In genomic region chr16:50360033-50360778, GRCh38 we compare ENCODE assay signal across 13 cellular contexts. TPM values are rescaled to one million over a fixed set of nuclear protein-coding genes. Genes with fewer than 3 reads are reported as not detected.
DNase-seq lines count a peak whose midpoint lies in the region; ATAC-seq, FAIRE-seq and TF ChIP-seq lines count a peak whose summit lies in the region.
"Had no signal": no experiment of that assay in that cellular context is flagged by ENCODE, and none has a peak within 500 bp of the region (broad histone marks: within the 10 kb centered on the region; RNA-seq: fewer than 3 reads in every experiment).

No MANE protein-coding gene starts in this region.

- TF ChIP-seq POLR2A in suprapubic skin (IDR thresholded peaks at IDR 0.05) = no peak

- peaks cover 35% of the 10 kb centered on the region for H3K4me1 ChIP-seq in endocrine pancreas (ENCODE audit: control insufficient read depth, insufficient read depth, low read length)
- H3K4me1 ChIP-seq in suprapubic skin = peaks cover 12% of the 10 kb centered on the region
- H3K4me1 ChIP-seq: parathyroid adenoma had no signal

- H3K36me3 ChIP-seq in BJ (ENCODE audit: control insufficient read depth, insufficient read depth, low read length) (peaks cover 8% of the 10 kb centered on the region), endocrine pancreas (ENCODE audit: control insufficient read depth, insufficient read depth, low read length) (no peaks in the 10 kb centered on the region), suprapubic skin (peaks cover 46% of the 10 kb centered on the region)

- H3K36me3 Mint-ChIP-seq in nephron (ENCODE audit: low read depth) (peaks cover 53% of the 10 kb centered on the region), CD14-positive monocyte (peaks cover 63 to 74% of the 10 kb centered on the region in 2 donors)

- TF ChIP-seq EP300 in suprapubic skin (IDR thresholded peaks at IDR 0.05) = no peak

- no peaks in the 10 kb centered on the region for H3K27me3 ChIP-seq in BJ (ENCODE audit: control insufficient read depth, insufficient read depth, low read length)
- no peaks in the 10 kb centered on the region for H3K27me3 ChIP-seq in endocrine pancreas (ENCODE audit: control insufficient read depth, insufficient read depth, low read length)
- H3K27me3 ChIP-seq in suprapubic skin = no peaks in the 10 kb centered on the region

- TF ChIP-seq CTCF in BJ (IDR thresholded peaks at IDR 0.05; ENCODE audit: insufficient read depth, low read depth, low read length) (no peak), nephron (IDR thresholded peaks at IDR 0.05; ENCODE audit: unreplicated experiment in 3 of 3) (no peak), CD14-positive monocyte (IDR thresholded peaks at IDR 0.05) (no peak), suprapubic skin (IDR thresholded peaks at IDR 0.05) (no peak)

- H3K27ac Mint-ChIP-seq in nephron (peak overlapping the region in 2 of 3 experiments; percentile 5 to 34), CD14-positive monocyte (peak overlapping the region in 1 of 7 donors; percentile 55)
- H3K27ac Mint-ChIP-seq: activated B cell treated with CpG ODN at 0.5 μM for 24 hours had no signal

- H3K9me3 Mint-ChIP-seq in nephron = no peaks in the 10 kb centered on the region
- H3K9me3 Mint-ChIP-seq in CD14-positive monocyte = no peaks in the 10 kb centered on the region
- H3K9me3 Mint-ChIP-seq: activated B cell treated with CpG ODN at 0.5 μM for 24 hours; activated naive CD4-positive, alpha-beta T cell treated with anti-CD3 and anti-CD28 coated beads, Interleukin-2, amount 50 U/mL, for 24 hours had no signal

- no peaks in the 10 kb centered on the region for H3K27me3 Mint-ChIP-seq in nephron (ENCODE audit: low read depth)
- H3K27me3 Mint-ChIP-seq in CD14-positive monocyte (ENCODE audit: low read depth in 3 of 3) = no peaks in the 10 kb centered on the region
- H3K27me3 Mint-ChIP-seq: activated B cell treated with CpG ODN at 0.5 μM for 24 hours; activated naive CD4-positive, alpha-beta T cell treated with anti-CD3 and anti-CD28 coated beads, Interleukin-2, amount 50 U/mL, for 24 hours had no signal

- H3K4me3 ChIP-seq in BJ (ENCODE audit: low read depth, low read length) (no peak overlapping the region), endocrine pancreas (ENCODE audit: control insufficient read depth, insufficient read depth, low read length) (peak overlapping the region; percentile 37), suprapubic skin (no peak overlapping the region)

- FAIRE-seq in GM19239 (lab: Jason Lieb, UNC) = no peak
- FAIRE-seq: kidney had no signal

- peak; percentile 35 for DNase-seq in BJ (ENCODE audit: low read depth)
- peak; percentile 68 to 76 for DNase-seq in NCI-H526 (lab: John Stamatoyannopoulos, UW)
- no peak for DNase-seq in GM19239 (ENCODE audit: insufficient read length, low spot score)
- DNase-seq in CD14-positive monocyte (ENCODE audit: low spot score) = no peak
- DNase-seq in suprapubic skin (ENCODE audit: low spot score in 2 of 2) = no peak
- DNase-seq: activated B cell treated with CpG ODN at 0.5 μM for 24 hours, kidney had no signal

- H3K9me3 ChIP-seq in endocrine pancreas (ENCODE audit: control insufficient read depth, low read length) = no peaks in the 10 kb centered on the region
- no peaks in the 10 kb centered on the region for H3K9me3 ChIP-seq in suprapubic skin

- H3K4me3 Mint-ChIP-seq in nephron (no peak overlapping the region), CD14-positive monocyte (no peak overlapping the region)
- H3K4me3 Mint-ChIP-seq: activated B cell treated with CpG ODN at 0.5 μM for 24 hours; activated naive CD4-positive, alpha-beta T cell treated with anti-CD3 and anti-CD28 coated beads, Interleukin-2, amount 50 U/mL, for 24 hours had no signal

- WGBS in suprapubic skin = 54% methylated on average over 6 of the region's 6 CpGs

- H3K27ac ChIP-seq in suprapubic skin = no peak overlapping the region
- H3K27ac ChIP-seq: parathyroid adenoma had no signal

- H3K9ac ChIP-seq in endocrine pancreas (ENCODE audit: control insufficient read depth, insufficient read depth, low read length) = no peak overlapping the region
- H3K9ac ChIP-seq: parathyroid adenoma had no signal

- ATAC-seq in HG02852 (IDR thresholded peaks at IDR 0.05; ENCODE audit: unreplicated experiment) = no peak
- ATAC-seq: Right ventricle myocardium inferior had no signal

- intact Hi-C loops in CD14-positive monocyte (cut with micrococcal nuclease) = loop anchor here (10.0 kb wide), 2 partner anchors 145 to 305 kb away; no protein-coding TSS in a partner anchor

- POLR2A ChIA-PET in BJ (lab: Charles Lee) = no interaction called here

- CTCF ChIA-PET in BJ (lab: Yijun Ruan, JAX) = interaction anchor here (1.0 to 3.7 kb wide), 6 partner anchors 8 to 335 kb away, joined by 3 to 24 read pairs (median 6); partner anchors contain the start of gene CNEP1R1

- H3K4me1 Mint-ChIP-seq in nephron = peaks cover 12% of the 10 kb centered on the region
- peaks cover 11% of the 10 kb centered on the region for H3K4me1 Mint-ChIP-seq in CD14-positive monocyte

RNA-seq across cellular contexts. Expression of gene BRD7, which starts 8.6 kb away (rescaled TPM):
- 30.3 and 51.7 TPM in 2 replicates for polyA plus RNA-seq in BJ (2011; rRNA removed)
- polyA minus RNA-seq in BJ (2011; rRNA and poly(A)+ RNA removed) = 21.6 and 22.0 TPM in 2 replicates
- polyA plus RNA-seq in CD14-positive monocyte = 10 to 100 TPM; 11.4 to 21.2 TPM
- total RNA-seq in suprapubic skin = 10 to 100 TPM; 53.1 to 62.0 (median 56.2) TPM

Comparison
In these comparisons a context has a peak if more than half of its experiments do, and no peak if none do; other contexts are left out.
1. DNase-seq: peak in BJ (single experiment) and NCI-H526 (2 of 2); none in GM19239 (single experiment), CD14-positive monocyte (single experiment) and suprapubic skin (0 of 2).